8 cellular contexts compared by ENCODE assay signal in genomic region chr4:82851902-82852750, GRCh38. TPM values are rescaled to one million over a fixed set of nuclear protein-coding genes. Genes with fewer than 3 reads are reported as not detected.
DNase-seq lines count a peak whose midpoint lies in the region; ATAC-seq and TF ChIP-seq lines count a peak whose summit lies in the region.

No MANE protein-coding gene starts in this region.

- peaks cover 86% of the 10 kb centered on the region for H3K36me3 Mint-ChIP-seq in brain

- H3K4me3 Mint-ChIP-seq in brain: no peak overlapping the region

- no peak for TF ChIP-seq POLR2A in lower leg skin (IDR thresholded peaks at IDR 0.05)

- no peaks in the 10 kb centered on the region for H3K4me1 Mint-ChIP-seq in brain

- 69 to 78% methylated on average over 1 of the region's 1 CpG for WGBS in lower leg skin, 2 donors

- H3K4me3 ChIP-seq in LNCaP clone FGC (ENCODE audit: low read depth, low read length) (no peak overlapping the region), lower leg skin (ENCODE audit: low read depth, poor library complexity, severe bottlenecking) (no peak overlapping the region)

- TF ChIP-seq CTCF in LNCaP clone FGC (IDR thresholded peaks at IDR 0.05; ENCODE audit: control insufficient read depth, extremely low read depth, insufficient read depth) (peak; percentile 40), brain (conservative IDR thresholded peaks at IDR 0.05) (peak; percentile 21 to 55), lower leg skin (IDR thresholded peaks at IDR 0.05) (no peak)

- ATAC-seq in GM19452 (IDR thresholded peaks at IDR 0.05; ENCODE audit: unreplicated experiment): no peak

- intact Hi-C loops in lower leg skin (cut with DNase I; ENCODE audit: low total_unique reads): no loop called here

- H3K27ac Mint-ChIP-seq in brain: peak overlapping the region in 1 of 5 experiments; percentile 90

- H3K27me3 Mint-ChIP-seq in brain: no peaks in the 10 kb centered on the region

- H3K9me3 Mint-ChIP-seq in brain: no peaks in the 10 kb centered on the region

- peak; percentile 17 for DNase-seq in NCI-H510A treated with DMSO at 0.1 percent for 48 hours (lab: John Stamatoyannopoulos, UW)
- no peak for DNase-seq in NCI-H510A (lab: John Stamatoyannopoulos, UW)
- DNase-seq in LNCaP clone FGC (ENCODE audit: low read depth): no peak
- DNase-seq in midbrain (lab: John Stamatoyannopoulos, UW): peak; percentile 11
- no peak for DNase-seq in NCI-H774 (lab: John Stamatoyannopoulos, UW)
- no peak for DNase-seq in lower leg skin (ENCODE audit: low spot score in 2 of 2)

RNA-seq across cellular contexts. Expression of gene SEC31A, which starts 38.8 kb away (rescaled TPM):
- 73.8 TPM for polyA plus RNA-seq in brain (ENCODE audit: insufficient read depth, low read depth, low replicate concordance)
- total RNA-seq in lower leg skin: 100 to 1,000 TPM; 100 to 166 (median 118) TPM

RNA-seq across cellular contexts. Expression of gene THAP9, which starts 48.4 kb away (rescaled TPM):
- 0.97 TPM for polyA plus RNA-seq in brain (ENCODE audit: insufficient read depth, low read depth, low replicate concordance)
- 1 to 10 TPM; 3.2 to 3.8 (median 3.5) TPM for total RNA-seq in lower leg skin

RNA-seq across cellular contexts. Expression of gene SCD5, which starts 53.5 kb away (rescaled TPM):
- polyA plus RNA-seq in brain (ENCODE audit: insufficient read depth, low read depth, low replicate concordance): 188 TPM
- total RNA-seq in lower leg skin: 10 to 100 TPM in 2 of 4 donors, 1 to 10 TPM in 2; 4.6 to 16.9 (median 11.6) TPM

Comparison
In these comparisons a context has a peak if more than half of its experiments do, and no peak if none do; other contexts are left out.
1. DNase-seq: peak in NCI-H510A treated with DMSO at 0.1 percent for 48 hours (single experiment) and midbrain (single experiment); none in NCI-H510A (single experiment), LNCaP clone FGC (single experiment), NCI-H774 (single experiment) and lower leg skin (0 of 2).
2. CTCF ChIP-seq: peak in LNCaP clone FGC (single experiment) and brain (2 of 2); none in lower leg skin (0 of 3).